8 cellular contexts compared by ENCODE assay signal in genomic region chr6:40845588-40845987, GRCh38.
DNase-seq lines count a peak whose midpoint lies in the region; ATAC-seq and TF ChIP-seq lines count a peak whose summit lies in the region.

No MANE protein-coding gene starts in this region.

- peaks cover 31% of the 10 kb centered on the region for H3K27me3 Mint-ChIP-seq in type B pancreatic cell

- H3K4me3 Mint-ChIP-seq in type B pancreatic cell, result no peak overlapping the region

- no peaks in the 10 kb centered on the region for H3K9me3 Mint-ChIP-seq in type B pancreatic cell

- DNase-seq in A172 (ENCODE audit: low spot score), result peak; percentile 53
- peak; percentile 85 for DNase-seq in ELF-1 (ENCODE audit: low read depth, low spot score)
- peak; percentile 48 for DNase-seq in NCI-H69 (lab: John Stamatoyannopoulos, UW)
- DNase-seq in astrocyte of the hippocampus (ENCODE audit: low read depth, low spot score), result peak; percentile 57
- peak; percentile 57 for DNase-seq in kidney tubule cell (ENCODE audit: low spot score)
- no peak for DNase-seq in type B pancreatic cell (ENCODE audit: extremely low spot score, unreplicated experiment)

- no peak overlapping the region for H3K27ac Mint-ChIP-seq in type B pancreatic cell

- peaks cover 18% of the 10 kb centered on the region for H3K4me1 Mint-ChIP-seq in type B pancreatic cell (ENCODE audit: unreplicated experiment)

- ATAC-seq in HG03175 (IDR thresholded peaks at IDR 0.05; ENCODE audit: unreplicated experiment) (no peak), GM21786 (IDR thresholded peaks at IDR 0.05; ENCODE audit: unreplicated experiment) (no peak)

- H3K36me3 Mint-ChIP-seq in type B pancreatic cell, result no peaks in the 10 kb centered on the region

- TF ChIP-seq CTCF in type B pancreatic cell (conservative IDR thresholded peaks at IDR 0.05), result peak; percentile 79
